Comparison of ENCODE assay signal across 9 cellular contexts in genomic region chr12:77133566-77133965, GRCh38.
DNase-seq lines count a peak whose midpoint lies in the region; ATAC-seq, FAIRE-seq and TF ChIP-seq lines count a peak whose summit lies in the region.
"Had no signal": no experiment of that assay in that cellular context is flagged by ENCODE, and none has a peak within 500 bp of the region (broad histone marks: within the 10 kb centered on the region; RNA-seq: fewer than 3 reads in every experiment).

No MANE protein-coding gene starts in this region.

- no peaks in the 10 kb centered on the region for H3K4me1 Mint-ChIP-seq in Calu3 (ENCODE audit: low read depth, unreplicated experiment)
- H3K4me1 Mint-ChIP-seq: activated naive CD4-positive, alpha-beta T cell treated with anti-CD3 and anti-CD28 coated beads, Interleukin-2, amount 50 U/mL, for 24 hours had no signal

- H3K4me3 ChIP-seq in SK-N-MC (no peak overlapping the region), right cardiac atrium (ENCODE audit: low read length) (no peak overlapping the region)

- H3K9ac ChIP-seq in SK-N-MC (ENCODE audit: insufficient read length), result no peak overlapping the region

- ATAC-seq in right cardiac atrium, result peak in 1 of 2 donors; percentile 49

- peaks cover 50% of the 10 kb centered on the region for H3K27me3 Mint-ChIP-seq in Calu3 (ENCODE audit: unreplicated experiment)

- H3K9me3 ChIP-seq in SK-N-MC (ENCODE audit: low read depth, low read length), result no peaks in the 10 kb centered on the region
- H3K9me3 ChIP-seq in right cardiac atrium (ENCODE audit: control insufficient read depth, low read length), result no peaks in the 10 kb centered on the region

- no peak overlapping the region for H3K27ac Mint-ChIP-seq in Calu3 (ENCODE audit: unreplicated experiment)
- H3K27ac Mint-ChIP-seq: activated naive CD4-positive, alpha-beta T cell treated with anti-CD3 and anti-CD28 coated beads, Interleukin-2, amount 50 U/mL, for 24 hours had no signal

- no peaks in the 10 kb centered on the region for H3K4me1 ChIP-seq in right cardiac atrium (ENCODE audit: control insufficient read depth, insufficient read depth, low read length)

- no peak overlapping the region for H3K4me3 Mint-ChIP-seq in Calu3 (ENCODE audit: low read depth, unreplicated experiment)
- H3K4me3 Mint-ChIP-seq: activated naive CD4-positive, alpha-beta T cell treated with anti-CD3 and anti-CD28 coated beads, Interleukin-2, amount 50 U/mL, for 24 hours had no signal

- 15% methylated on average over 3 of the region's 3 CpGs for whole genome bisulfite sequencing in right cardiac atrium

- no peak for TF ChIP-seq CTCF in Calu3 (IDR thresholded peaks at IDR 0.05; ENCODE audit: unreplicated experiment)

- no peaks in the 10 kb centered on the region for H3K36me3 Mint-ChIP-seq in Calu3 (ENCODE audit: insufficient read depth, unreplicated experiment)
- H3K36me3 Mint-ChIP-seq: activated naive CD4-positive, alpha-beta T cell treated with anti-CD3 and anti-CD28 coated beads, Interleukin-2, amount 50 U/mL, for 24 hours had no signal

- no TSS peak for BruUV-seq in Calu3 (replicated peaks; lab: Mats Ljungman, UMichigan)

- H3K27me3 ChIP-seq in right cardiac atrium (ENCODE audit: control insufficient read depth, insufficient read depth), result no peaks in the 10 kb centered on the region

- H3K27ac ChIP-seq in SK-N-MC, result no peak overlapping the region
- no peak overlapping the region for H3K27ac ChIP-seq in right cardiac atrium (ENCODE audit: low read length)

- FAIRE-seq in RCC 7860 (lab: Jason Lieb, UNC), result no peak

- peak; percentile 67 for DNase-seq in Calu3
- peak; percentile 44 for DNase-seq in HCEC 1CT
- peak; percentile 14 for DNase-seq in SK-N-MC (ENCODE audit: low read depth, low spot score)
- DNase-seq in right cardiac atrium, result peak; percentile 41 to 71 (median 44)
- DNase-seq in hypothalamus (lab: John Stamatoyannopoulos, UW), result no peak
- DNase-seq in NCI-H2196 (lab: John Stamatoyannopoulos, UW; ENCODE audit: unreplicated experiment), result no peak
- DNase-seq in NOMO-1 treated with dmso at 0.1 percent for 144 hours (lab: John Stamatoyannopoulos, UW; ENCODE audit: unreplicated experiment), result no peak
- no peak for DNase-seq in RCC 7860 (ENCODE audit: low spot score)

- intact Hi-C loops in Calu3 (cut with micrococcal nuclease; ENCODE audit: unreplicated experiment) (loop anchor here (2.0 kb wide), 1 partner anchor 69 kb away; the partner anchor contains the start of gene E2F7), right cardiac atrium (cut with DNase I) (no loop called here)

- H3K9me3 Mint-ChIP-seq in Calu3 (ENCODE audit: low read depth, unreplicated experiment), result no peaks in the 10 kb centered on the region

- no peaks in the 10 kb centered on the region for H3K36me3 ChIP-seq in SK-N-MC (ENCODE audit: insufficient read depth, low read length)

- CTCF ChIA-PET in Calu3 (lab: Charles Lee), result no interaction called here

Comparison
In these comparisons a context has a peak if more than half of its experiments do, and no peak if none do; other contexts are left out.
1. DNase-seq: peak in Calu3 (single experiment), HCEC 1CT (single experiment), SK-N-MC (single experiment) and right cardiac atrium (3 of 3); none in hypothalamus (0 of 51), NCI-H2196 (single experiment), NOMO-1 treated with dmso at 0.1 percent for 144 hours (single experiment) and RCC 7860 (single experiment).